In genomic region chr6:70413114-70413828, GRCh38 we compare ENCODE assay signal across 8 cellular contexts.
DNase-seq lines count a peak whose midpoint lies in the region; ATAC-seq, FAIRE-seq and TF ChIP-seq lines count a peak whose summit lies in the region.

Gene FAM135A, plus strand, starts transcription at chr6:70413508. Its CDS starts 14,835 bp downstream, at chr6:70428343.

- DNase-seq in AG04449 (ENCODE audit: low read depth, low spot score) = peak; percentile 77
- peak; percentile 93 for DNase-seq in NCI-H2227 treated with DMSO at 0.1 percent for 48 hours (lab: John Stamatoyannopoulos, UW)
- peak; percentile 83 for DNase-seq in activated CD4-positive, CD25-positive, alpha-beta regulatory T cell treated with anti-CD3 and anti-CD28 coated beads, Interleukin-2, amount 50 U/mL, for 16 hours (ENCODE audit: low read depth, low spot score)
- peak; percentile 100 for DNase-seq in cerebellar cortex (ENCODE audit: low spot score)
- DNase-seq in stimulated activated CD4-positive, alpha-beta T cell treated with anti-CD3 and anti-CD28 coated beads, Interleukin-12 subunit alpha, Interleukin-12 subunit beta, amount 100 ng/mL, for 4 hours = peak; percentile 94

- peak; percentile 45 for FAIRE-seq in islet of Langerhans (lab: Jason Lieb, UNC)

- TF ChIP-seq CTCF in AG04449 (IDR thresholded peaks at IDR 0.05; ENCODE audit: insufficient read depth, low read length, missing control alignments) = no peak

- POLR2A ChIA-PET in AG04449 (lab: Yijun Ruan, JAX) = interaction anchor here (0.6 to 1.1 kb wide), 6 partner anchors 14 to 963 kb away, joined by 3 to 4 read pairs (median 3); partner anchors contain the start of gene SMAP1

- peak within 1 kb of the TSS; percentile 91 for H3K4me3 ChIP-seq in AG04449 (ENCODE audit: low read depth, low read length)

- CTCF ChIA-PET in AG04449 (lab: Yijun Ruan, JAX) = interaction anchor here (4.0 kb wide), 1 partner anchor 43 kb away, joined by 25 read pairs; no protein-coding TSS in a partner anchor

- ATAC-seq in GM18907 (IDR thresholded peaks at IDR 0.05; ENCODE audit: unreplicated experiment) (peak; percentile 89), HG03159 (IDR thresholded peaks at IDR 0.05; ENCODE audit: unreplicated experiment) (peak; percentile 85)

Comparison
In these comparisons a context has a peak if more than half of its experiments do, and no peak if none do; other contexts are left out.
1. Peak in every context shown above with its lines: DNase-seq, ATAC-seq and H3K4me3 ChIP-seq.